1 cellular context compared by ENCODE assay signal in genomic region chr7:99500637-99501009, GRCh38.
TF ChIP-seq lines count a peak whose summit lies in the region.

No MANE protein-coding gene starts in this region.

TF ChIP-seq in IMR-90, 13 proteins besides CTCF, POLR2A, EP300 and RAD21:
- no peak for TF ChIP-seq CHD1 (IDR thresholded peaks at IDR 0.05; ENCODE audit: low read depth, low read length)
- TF ChIP-seq RFX5 (IDR thresholded peaks at IDR 0.05; ENCODE audit: low read depth, low read length) = no peak
- TF ChIP-seq USF2 (IDR thresholded peaks at IDR 0.05; ENCODE audit: low read depth, low read length) = no peak
- TF ChIP-seq MAZ (IDR thresholded peaks at IDR 0.05; ENCODE audit: borderline replicate concordance, low read depth, low read length) = no peak
- no peak for TF ChIP-seq MXI1 (IDR thresholded peaks at IDR 0.05; ENCODE audit: borderline replicate concordance, low read depth, low read length)
- TF ChIP-seq MAFK (IDR thresholded peaks at IDR 0.05; ENCODE audit: low read depth, low read length) = no peak
- TF ChIP-seq BHLHE40 (IDR thresholded peaks at IDR 0.05; ENCODE audit: low read depth, low read length) = no peak
- TF ChIP-seq RCOR1 (IDR thresholded peaks at IDR 0.05; ENCODE audit: insufficient replicate concordance, low read length) = no peak
- TF ChIP-seq SMC3 (IDR thresholded peaks at IDR 0.05; ENCODE audit: low read depth, low read length) = no peak
- no peak for TF ChIP-seq ELK1 (IDR thresholded peaks at IDR 0.05; ENCODE audit: borderline replicate concordance, low read depth, low read length)
